In the genomic region with DNA sequence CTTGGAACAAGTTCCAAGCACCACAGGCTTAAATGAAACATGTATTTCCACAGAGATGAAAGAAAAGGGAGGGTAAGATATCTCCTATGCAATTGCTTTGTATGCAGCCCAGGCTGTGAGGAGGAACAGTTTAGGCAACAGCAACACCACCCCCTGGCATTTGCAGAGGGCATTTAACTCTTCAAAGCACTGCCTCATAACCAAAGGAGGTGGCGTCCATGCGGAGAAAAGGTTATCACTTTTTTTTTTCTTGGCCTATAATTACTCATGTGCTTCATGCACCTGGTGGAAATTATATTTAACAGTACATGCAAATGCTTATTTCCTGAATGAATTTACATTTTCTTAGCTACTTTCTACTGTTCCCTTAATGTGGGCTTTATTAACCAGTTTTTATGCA, we compare ENCODE assay signal across 9 cellular contexts.
DNase-seq lines count a peak whose midpoint lies in the region; ATAC-seq lines count a peak whose summit lies in the region.
"Had no signal": no experiment of that assay in that cellular context is flagged by ENCODE, and none has a peak within 500 bp of the region (broad histone marks: within the 10 kb centered on the region; RNA-seq: fewer than 3 reads in every experiment).

No MANE protein-coding gene starts in this region.

- H3K27me3 Mint-ChIP-seq in stimulated activated naive CD8-positive, alpha-beta T cell treated with anti-CD3 and anti-CD28 coated beads, Interleukin-15, amount 100 ng/mL, for 72 hours, result no peaks in the 10 kb centered on the region

- DNase-seq in stimulated activated naive CD8-positive, alpha-beta T cell treated with anti-CD3 and anti-CD28 coated beads, Interleukin-15, Interleukin-2, amounts not matched to agents 100 U/mL and 50 U/mL, for 24 hours, result no peak
- no peak for DNase-seq in stimulated activated naive CD8-positive, alpha-beta T cell treated with anti-CD3 and anti-CD28 coated beads, Interleukin-15, amount 100 ng/mL, for 72 hours
- DNase-seq in OCI-M1 (lab: John Stamatoyannopoulos, UW) (peak; percentile 56), NCI-H128 (lab: John Stamatoyannopoulos, UW; ENCODE audit: unreplicated experiment) (no peak), DMS79 (lab: John Stamatoyannopoulos, UW) (no peak), T-helper 2 cell (no peak)
- DNase-seq in effector CD8-positive, alpha-beta T cell (lab: John Stamatoyannopoulos, UW), result no peak

- no peak overlapping the region for H3K27ac Mint-ChIP-seq in stimulated activated naive CD8-positive, alpha-beta T cell treated with anti-CD3 and anti-CD28 coated beads, Interleukin-15, amount 100 ng/mL, for 72 hours

- ATAC-seq in stimulated activated naive CD8-positive, alpha-beta T cell treated with anti-CD3 and anti-CD28 coated beads, Interleukin-15, Interleukin-2, amounts not matched to agents 100 U/mL and 50 U/mL, for 24 hours, result peak; percentile 57
- ATAC-seq in stimulated activated naive CD8-positive, alpha-beta T cell treated with anti-CD3 and anti-CD28 coated beads, Interleukin-15, amount 100 ng/mL, for 72 hours, result no peak
- peak; percentile 76 for ATAC-seq in HG02885 (IDR thresholded peaks at IDR 0.05; ENCODE audit: poor library complexity, unreplicated experiment)
- ATAC-seq: sciatic nerve had no signal

- H3K4me1 Mint-ChIP-seq in stimulated activated naive CD8-positive, alpha-beta T cell treated with anti-CD3 and anti-CD28 coated beads, Interleukin-15, amount 100 ng/mL, for 72 hours, result peaks cover 34% of the 10 kb centered on the region

- no peaks in the 10 kb centered on the region for H3K9me3 Mint-ChIP-seq in stimulated activated naive CD8-positive, alpha-beta T cell treated with anti-CD3 and anti-CD28 coated beads, Interleukin-15, amount 100 ng/mL, for 72 hours

- H3K4me3 Mint-ChIP-seq in stimulated activated naive CD8-positive, alpha-beta T cell treated with anti-CD3 and anti-CD28 coated beads, Interleukin-15, amount 100 ng/mL, for 72 hours, result no peak overlapping the region
